In genomic region chr3:89098964-89099585, GRCh38 we compare ENCODE assay signal across 8 cellular contexts. TPM values are rescaled to one million over a fixed set of nuclear protein-coding genes. Genes with fewer than 3 reads are reported as not detected.
A peak's percentile ranks its signal among the peaks of the same experiment; 100 is the strongest.
DNase-seq lines count a peak whose midpoint lies in the region; ATAC-seq, FAIRE-seq and TF ChIP-seq lines count a peak whose summit lies in the region.

No MANE protein-coding gene starts in this region.

- H3K27me3 Mint-ChIP-seq in activated CD4-positive, alpha-beta memory T cell treated with anti-CD3 and anti-CD28 coated beads for 36 hours: no peaks in the 10 kb centered on the region

- no peak overlapping the region for H3K4me3 Mint-ChIP-seq in activated CD4-positive, alpha-beta memory T cell treated with anti-CD3 and anti-CD28 coated beads for 36 hours

- DNase-seq in D721Med (ENCODE audit: insufficient read length, low spot score): no peak
- peak; percentile 14 for DNase-seq in NCI-H2107 (lab: John Stamatoyannopoulos, UW)
- DNase-seq in activated CD4-positive, alpha-beta memory T cell treated with anti-CD3 and anti-CD28 coated beads for 36 hours: peak; percentile 42
- DNase-seq in globus pallidus (ENCODE audit: low spot score): peak; percentile 59
- peak; percentile 43 for DNase-seq in putamen (ENCODE audit: low spot score)
- DNase-seq in activated gamma-delta T cell (lab: John Stamatoyannopoulos, UW): no peak

- CTCF ChIA-PET in activated CD4-positive, alpha-beta memory T cell treated with anti-CD3 and anti-CD28 coated beads for 36 hours (lab: Charles Lee): interaction anchor here (0.7 to 1.1 kb wide), 2 partner anchors 12 to 880 kb away, joined by 3 to 4 read pairs; no protein-coding TSS in a partner anchor

- ATAC-seq in GM19025 (IDR thresholded peaks at IDR 0.05; ENCODE audit: low read depth, unreplicated experiment) (peak; percentile 91), HG03060 (IDR thresholded peaks at IDR 0.05; ENCODE audit: low read depth, unreplicated experiment) (peak; percentile 86)

- no peak overlapping the region for H3K27ac Mint-ChIP-seq in activated CD4-positive, alpha-beta memory T cell treated with anti-CD3 and anti-CD28 coated beads for 36 hours

- TF ChIP-seq CTCF in D721Med (IDR thresholded peaks at IDR 0.05; ENCODE audit: insufficient read depth, missing control alignments): peak; percentile 96

- intact Hi-C loops in activated CD4-positive, alpha-beta memory T cell treated with anti-CD3 and anti-CD28 coated beads for 36 hours (cut with micrococcal nuclease): loop anchor here (1.0 kb wide), 2 partner anchors 880 to 896 kb away; no protein-coding TSS in a partner anchor

- H3K4me1 Mint-ChIP-seq in activated CD4-positive, alpha-beta memory T cell treated with anti-CD3 and anti-CD28 coated beads for 36 hours (ENCODE audit: low read depth): no peaks in the 10 kb centered on the region

- peak; percentile 84 for FAIRE-seq in D721Med (lab: Jason Lieb, UNC)

- POLR2A ChIA-PET in activated CD4-positive, alpha-beta memory T cell treated with anti-CD3 and anti-CD28 coated beads for 36 hours (lab: Charles Lee): no interaction called here

- no peaks in the 10 kb centered on the region for H3K9me3 Mint-ChIP-seq in activated CD4-positive, alpha-beta memory T cell treated with anti-CD3 and anti-CD28 coated beads for 36 hours

- H3K36me3 Mint-ChIP-seq in activated CD4-positive, alpha-beta memory T cell treated with anti-CD3 and anti-CD28 coated beads for 36 hours: no peaks in the 10 kb centered on the region

RNA-seq across cellular contexts. Expression of gene EPHA3, which starts 8.3 kb away (rescaled TPM):
- not detected for total RNA-seq in activated CD4-positive, alpha-beta memory T cell treated with anti-CD3 and anti-CD28 coated beads for 36 hours

Comparison
In these comparisons a context has a peak if more than half of its experiments do, and no peak if none do; other contexts are left out.
1. DNase-seq: peak in NCI-H2107 (single experiment), activated CD4-positive, alpha-beta memory T cell treated with anti-CD3 and anti-CD28 coated beads for 36 hours (single experiment), globus pallidus (single experiment) and putamen (single experiment); none in D721Med (single experiment) and activated gamma-delta T cell (single experiment).